In the genomic region with DNA sequence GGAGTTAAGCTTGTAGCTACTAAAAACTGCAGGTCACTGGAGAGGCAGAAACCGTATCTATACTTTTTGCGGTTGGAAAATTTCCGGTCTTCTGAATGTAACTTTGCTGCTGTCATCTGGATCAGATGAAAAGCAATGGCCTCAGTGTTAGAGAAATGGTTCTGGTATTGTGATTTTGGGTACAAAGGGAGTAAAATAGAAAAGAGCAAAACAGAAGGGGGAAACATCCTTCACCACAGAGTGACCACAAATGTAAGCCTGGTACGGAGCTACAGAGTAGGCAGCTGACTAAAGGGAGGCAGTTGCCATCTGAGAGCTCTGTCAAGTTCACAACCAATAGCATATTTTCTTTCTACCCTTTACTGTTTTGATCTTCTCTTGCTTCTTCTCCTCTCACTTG, we compare ENCODE assay signal across 8 cellular contexts. TPM values are rescaled to one million over a fixed set of nuclear protein-coding genes. Genes with fewer than 3 reads are reported as not detected.
DNase-seq lines count a peak whose midpoint lies in the region; ATAC-seq and TF ChIP-seq lines count a peak whose summit lies in the region.

No MANE protein-coding gene starts in this region.

- intact Hi-C loops in A673 (cut with micrococcal nuclease; ENCODE audit: unreplicated experiment) (no loop called here), breast epithelium (cut with DNase I; ENCODE audit: low total_unique reads) (no loop called here)

- H3K27ac ChIP-seq in A673 (ENCODE audit: low read depth, low read length, poor library complexity, severe bottlenecking) (no peak overlapping the region), breast epithelium (no peak overlapping the region)

- TF ChIP-seq POLR2A in breast epithelium (IDR thresholded peaks at IDR 0.05), result no peak

- H3K4me1 ChIP-seq in A673 (ENCODE audit: insufficient read depth, low read length, poor library complexity, severe bottlenecking), result no peaks in the 10 kb centered on the region
- H3K4me1 ChIP-seq in breast epithelium, result no peaks in the 10 kb centered on the region

- H3K36me3 ChIP-seq in A673 (ENCODE audit: insufficient read depth, low read length, poor library complexity, severe bottlenecking) (no peaks in the 10 kb centered on the region), breast epithelium (no peaks in the 10 kb centered on the region)

- DNase-seq in MV-4-11 (lab: John Stamatoyannopoulos, UW), result peak; percentile 84
- DNase-seq in A673 (ENCODE audit: low spot score), result no peak
- no peak for DNase-seq in NOMO-1 treated with dmso at 0.1 percent for 144 hours (lab: John Stamatoyannopoulos, UW; ENCODE audit: unreplicated experiment)
- no peak for DNase-seq in NCI-H1694 (lab: John Stamatoyannopoulos, UW)
- DNase-seq in breast epithelium (ENCODE audit: low spot score in 2 of 2), result no peak

- BruUV-seq in A673 (replicated peaks; lab: Mats Ljungman, UMichigan), result no TSS peak

- H3K4me3 ChIP-seq in A673 (ENCODE audit: low read depth, low read length, poor library complexity, severe bottlenecking), result no peak overlapping the region
- no peak overlapping the region for H3K4me3 ChIP-seq in breast epithelium

- CTCF ChIA-PET in A673 (lab: Charles Lee), result no interaction called here

- POLR2A ChIA-PET in A673 (lab: Charles Lee; ENCODE audit: low non-redundant PET), result no interaction called here

- H3K27me3 ChIP-seq in A673 (replicated peaks; ENCODE audit: insufficient read depth, low read depth, low read length, poor library complexity), result no peaks in the 10 kb centered on the region
- no peaks in the 10 kb centered on the region for H3K27me3 ChIP-seq in breast epithelium

- TF ChIP-seq CTCF in A673 (conservative IDR thresholded peaks at IDR 0.05; ENCODE audit: low read depth, low read length), result no peak
- TF ChIP-seq CTCF in breast epithelium (IDR thresholded peaks at IDR 0.05), result no peak

- ATAC-seq in GM18517 (IDR thresholded peaks at IDR 0.05; ENCODE audit: unreplicated experiment), result peak; percentile 87
- peak; percentile 92 for ATAC-seq in GM21825 (IDR thresholded peaks at IDR 0.05; ENCODE audit: unreplicated experiment)
- ATAC-seq in esophagus mucosa, result peak; percentile 69

- H3K9me3 ChIP-seq in A673 (ENCODE audit: low read depth, low read length, poor library complexity, severe bottlenecking) (no peaks in the 10 kb centered on the region), breast epithelium (no peaks in the 10 kb centered on the region)

RNA-seq across cellular contexts. Expression of a gene that starts 5.6 kb away (rescaled TPM):
- total RNA-seq in esophagus mucosa (1.0 TPM), A673 (2021) (not detected in 2 replicates), breast epithelium (1 to 10 TPM; 1.4 to 8.2 (median 6.2) TPM)

RNA-seq across cellular contexts. Expression of a gene that starts 47.5 kb away (rescaled TPM):
- 6.8 TPM for total RNA-seq in esophagus mucosa
- not detected in 2 replicates for total RNA-seq in A673 (2021)
- not detected for total RNA-seq in breast epithelium
